Comparison of ENCODE assay signal across 1 cellular context in genomic region chr22:31075961-31076360, GRCh38.
TF ChIP-seq lines count a peak whose summit lies in the region.

No MANE protein-coding gene starts in this region.

TF ChIP-seq in H1, 55 proteins besides CTCF, POLR2A, EP300 and RAD21 (continued from another document):
- no peak for TF ChIP-seq MAX (IDR thresholded peaks at IDR 0.05)
